Comparison of ENCODE assay signal across 1 cellular context in genomic region chr6:53455678-53456077, GRCh38.
TF ChIP-seq lines count a peak whose summit lies in the region.

No MANE protein-coding gene starts in this region.

TF ChIP-seq in SK-N-SH, 30 proteins besides CTCF, POLR2A, EP300 and RAD21 (continued from another document):
- TF ChIP-seq ZBTB33 (IDR thresholded peaks at IDR 0.05; ENCODE audit: borderline replicate concordance, low read depth) (no peak), TCF12 (IDR thresholded peaks at IDR 0.05) (no peak), RFX5 (IDR thresholded peaks at IDR 0.05; ENCODE audit: low read length) (no peak), IRF3 (IDR thresholded peaks at IDR 0.05; ENCODE audit: low read depth, low read length) (no peak), EZH2phosphoT487 (IDR thresholded peaks at IDR 0.05; ENCODE audit: borderline replicate concordance, low read depth) (no peak), MAX (IDR thresholded peaks at IDR 0.05; ENCODE audit: low read depth) (no peak), NFIC (IDR thresholded peaks at IDR 0.05; ENCODE audit: borderline replicate concordance) (no peak), NRF1 (IDR thresholded peaks at IDR 0.05; ENCODE audit: low read depth, low read length) (no peak), FOSL2 (IDR thresholded peaks at IDR 0.05; ENCODE audit: borderline replicate concordance, low read depth) (no peak), PBX3 (IDR thresholded peaks at IDR 0.05) (no peak), SIN3A (IDR thresholded peaks at IDR 0.05; ENCODE audit: borderline replicate concordance, low read depth, low read length) (no peak), JUND (IDR thresholded peaks at IDR 0.05) (no peak), TEAD4 (IDR thresholded peaks at IDR 0.05; ENCODE audit: borderline replicate concordance, insufficient read depth) (no peak)
